ENCODE assay signal across 1 cellular context in the genomic region with DNA sequence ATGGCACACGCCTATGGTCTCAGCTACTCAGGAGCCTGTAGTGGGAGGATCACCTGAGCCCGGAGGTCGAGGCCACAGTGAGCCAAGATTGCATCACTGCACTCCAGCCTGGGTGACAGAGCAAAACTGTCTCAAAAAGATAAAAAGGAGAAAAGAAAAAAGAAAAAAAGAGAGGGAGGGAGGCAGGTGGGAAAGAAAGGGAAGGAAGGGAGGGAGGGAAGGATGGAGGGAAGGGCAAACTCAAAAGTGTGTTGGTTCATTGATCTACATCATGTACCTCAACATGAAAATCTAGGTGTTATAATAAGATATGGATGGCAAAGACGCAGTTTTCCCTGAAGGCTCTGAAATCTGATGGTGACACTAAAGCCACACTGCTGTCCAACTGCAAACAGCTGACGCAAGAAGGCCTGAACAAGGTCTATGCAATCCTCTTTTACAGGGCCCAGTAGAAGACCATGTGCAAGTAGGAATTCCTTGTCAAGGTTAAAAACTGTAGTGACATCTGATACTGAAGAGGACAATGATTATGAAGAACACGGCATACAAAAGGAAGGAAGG.
A peak's percentile ranks its signal among the peaks of the same experiment; 100 is the strongest.
TF ChIP-seq lines count a peak whose summit lies in the region.

No MANE protein-coding gene starts in this region.

TF ChIP-seq in K562, 482 proteins besides CTCF, POLR2A, EP300 and RAD21 (continued from another document and continues in another):
- TF ChIP-seq, protein P1, sequence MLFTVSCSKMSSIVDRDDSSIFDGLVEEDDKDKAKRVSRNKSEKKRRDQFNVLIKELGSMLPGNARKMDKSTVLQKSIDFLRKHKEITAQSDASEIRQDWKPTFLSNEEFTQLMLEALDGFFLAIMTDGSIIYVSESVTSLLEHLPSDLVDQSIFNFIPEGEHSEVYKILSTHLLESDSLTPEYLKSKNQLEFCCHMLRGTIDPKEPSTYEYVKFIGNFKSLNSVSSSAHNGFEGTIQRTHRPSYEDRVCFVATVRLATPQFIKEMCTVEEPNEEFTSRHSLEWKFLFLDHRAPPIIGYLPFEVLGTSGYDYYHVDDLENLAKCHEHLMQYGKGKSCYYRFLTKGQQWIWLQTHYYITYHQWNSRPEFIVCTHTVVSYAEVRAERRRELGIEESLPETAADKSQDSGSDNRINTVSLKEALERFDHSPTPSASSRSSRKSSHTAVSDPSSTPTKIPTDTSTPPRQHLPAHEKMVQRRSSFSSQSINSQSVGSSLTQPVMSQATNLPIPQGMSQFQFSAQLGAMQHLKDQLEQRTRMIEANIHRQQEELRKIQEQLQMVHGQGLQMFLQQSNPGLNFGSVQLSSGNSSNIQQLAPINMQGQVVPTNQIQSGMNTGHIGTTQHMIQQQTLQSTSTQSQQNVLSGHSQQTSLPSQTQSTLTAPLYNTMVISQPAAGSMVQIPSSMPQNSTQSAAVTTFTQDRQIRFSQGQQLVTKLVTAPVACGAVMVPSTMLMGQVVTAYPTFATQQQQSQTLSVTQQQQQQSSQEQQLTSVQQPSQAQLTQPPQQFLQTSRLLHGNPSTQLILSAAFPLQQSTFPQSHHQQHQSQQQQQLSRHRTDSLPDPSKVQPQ (CRISPR knock-in tag; IDR thresholded peaks at IDR 0.05; ENCODE audit: borderline replicate concordance) = no peak
- no peak for TF ChIP-seq PHF21A (IDR thresholded peaks at IDR 0.05; ENCODE audit: borderline replicate concordance, low read depth)
- TF ChIP-seq RBFOX2 (IDR thresholded peaks at IDR 0.05; ENCODE audit: low read depth, low read length) = no peak
- TF ChIP-seq, protein P2, sequence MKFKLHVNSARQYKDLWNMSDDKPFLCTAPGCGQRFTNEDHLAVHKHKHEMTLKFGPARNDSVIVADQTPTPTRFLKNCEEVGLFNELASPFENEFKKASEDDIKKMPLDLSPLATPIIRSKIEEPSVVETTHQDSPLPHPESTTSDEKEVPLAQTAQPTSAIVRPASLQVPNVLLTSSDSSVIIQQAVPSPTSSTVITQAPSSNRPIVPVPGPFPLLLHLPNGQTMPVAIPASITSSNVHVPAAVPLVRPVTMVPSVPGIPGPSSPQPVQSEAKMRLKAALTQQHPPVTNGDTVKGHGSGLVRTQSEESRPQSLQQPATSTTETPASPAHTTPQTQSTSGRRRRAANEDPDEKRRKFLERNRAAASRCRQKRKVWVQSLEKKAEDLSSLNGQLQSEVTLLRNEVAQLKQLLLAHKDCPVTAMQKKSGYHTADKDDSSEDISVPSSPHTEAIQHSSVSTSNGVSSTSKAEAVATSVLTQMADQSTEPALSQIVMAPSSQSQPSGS (CRISPR knock-in tag; IDR thresholded peaks at IDR 0.05) = no peak
- peak; percentile 74 for TF ChIP-seq JUND (IDR thresholded peaks at IDR 0.05; ENCODE audit: borderline replicate concordance, low read depth, low read length)
- peak; percentile 72; the same call in 2 of the 3 replicates for TF ChIP-seq JUND (tag; IDR thresholded peaks at IDR 0.05; ENCODE audit: borderline replicate concordance, low read depth, low read length)
- no peak for TF ChIP-seq HNRNPUL1 (IDR thresholded peaks at IDR 0.05; ENCODE audit: low read length)
- TF ChIP-seq TRIM28 (IDR thresholded peaks at IDR 0.05) = no peak; the same call in 1 of the 2 replicates
- TF ChIP-seq RUNX1 (IDR thresholded peaks at IDR 0.05; ENCODE audit: low read depth) = no peak
- TF ChIP-seq, protein P3, sequence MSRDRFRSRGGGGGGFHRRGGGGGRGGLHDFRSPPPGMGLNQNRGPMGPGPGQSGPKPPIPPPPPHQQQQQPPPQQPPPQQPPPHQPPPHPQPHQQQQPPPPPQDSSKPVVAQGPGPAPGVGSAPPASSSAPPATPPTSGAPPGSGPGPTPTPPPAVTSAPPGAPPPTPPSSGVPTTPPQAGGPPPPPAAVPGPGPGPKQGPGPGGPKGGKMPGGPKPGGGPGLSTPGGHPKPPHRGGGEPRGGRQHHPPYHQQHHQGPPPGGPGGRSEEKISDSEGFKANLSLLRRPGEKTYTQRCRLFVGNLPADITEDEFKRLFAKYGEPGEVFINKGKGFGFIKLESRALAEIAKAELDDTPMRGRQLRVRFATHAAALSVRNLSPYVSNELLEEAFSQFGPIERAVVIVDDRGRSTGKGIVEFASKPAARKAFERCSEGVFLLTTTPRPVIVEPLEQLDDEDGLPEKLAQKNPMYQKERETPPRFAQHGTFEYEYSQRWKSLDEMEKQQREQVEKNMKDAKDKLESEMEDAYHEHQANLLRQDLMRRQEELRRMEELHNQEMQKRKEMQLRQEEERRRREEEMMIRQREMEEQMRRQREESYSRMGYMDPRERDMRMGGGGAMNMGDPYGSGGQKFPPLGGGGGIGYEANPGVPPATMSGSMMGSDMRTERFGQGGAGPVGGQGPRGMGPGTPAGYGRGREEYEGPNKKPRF (IDR thresholded peaks at IDR 0.05; ENCODE audit: low read depth, low read length) = no peak
- TF ChIP-seq, protein P4, sequence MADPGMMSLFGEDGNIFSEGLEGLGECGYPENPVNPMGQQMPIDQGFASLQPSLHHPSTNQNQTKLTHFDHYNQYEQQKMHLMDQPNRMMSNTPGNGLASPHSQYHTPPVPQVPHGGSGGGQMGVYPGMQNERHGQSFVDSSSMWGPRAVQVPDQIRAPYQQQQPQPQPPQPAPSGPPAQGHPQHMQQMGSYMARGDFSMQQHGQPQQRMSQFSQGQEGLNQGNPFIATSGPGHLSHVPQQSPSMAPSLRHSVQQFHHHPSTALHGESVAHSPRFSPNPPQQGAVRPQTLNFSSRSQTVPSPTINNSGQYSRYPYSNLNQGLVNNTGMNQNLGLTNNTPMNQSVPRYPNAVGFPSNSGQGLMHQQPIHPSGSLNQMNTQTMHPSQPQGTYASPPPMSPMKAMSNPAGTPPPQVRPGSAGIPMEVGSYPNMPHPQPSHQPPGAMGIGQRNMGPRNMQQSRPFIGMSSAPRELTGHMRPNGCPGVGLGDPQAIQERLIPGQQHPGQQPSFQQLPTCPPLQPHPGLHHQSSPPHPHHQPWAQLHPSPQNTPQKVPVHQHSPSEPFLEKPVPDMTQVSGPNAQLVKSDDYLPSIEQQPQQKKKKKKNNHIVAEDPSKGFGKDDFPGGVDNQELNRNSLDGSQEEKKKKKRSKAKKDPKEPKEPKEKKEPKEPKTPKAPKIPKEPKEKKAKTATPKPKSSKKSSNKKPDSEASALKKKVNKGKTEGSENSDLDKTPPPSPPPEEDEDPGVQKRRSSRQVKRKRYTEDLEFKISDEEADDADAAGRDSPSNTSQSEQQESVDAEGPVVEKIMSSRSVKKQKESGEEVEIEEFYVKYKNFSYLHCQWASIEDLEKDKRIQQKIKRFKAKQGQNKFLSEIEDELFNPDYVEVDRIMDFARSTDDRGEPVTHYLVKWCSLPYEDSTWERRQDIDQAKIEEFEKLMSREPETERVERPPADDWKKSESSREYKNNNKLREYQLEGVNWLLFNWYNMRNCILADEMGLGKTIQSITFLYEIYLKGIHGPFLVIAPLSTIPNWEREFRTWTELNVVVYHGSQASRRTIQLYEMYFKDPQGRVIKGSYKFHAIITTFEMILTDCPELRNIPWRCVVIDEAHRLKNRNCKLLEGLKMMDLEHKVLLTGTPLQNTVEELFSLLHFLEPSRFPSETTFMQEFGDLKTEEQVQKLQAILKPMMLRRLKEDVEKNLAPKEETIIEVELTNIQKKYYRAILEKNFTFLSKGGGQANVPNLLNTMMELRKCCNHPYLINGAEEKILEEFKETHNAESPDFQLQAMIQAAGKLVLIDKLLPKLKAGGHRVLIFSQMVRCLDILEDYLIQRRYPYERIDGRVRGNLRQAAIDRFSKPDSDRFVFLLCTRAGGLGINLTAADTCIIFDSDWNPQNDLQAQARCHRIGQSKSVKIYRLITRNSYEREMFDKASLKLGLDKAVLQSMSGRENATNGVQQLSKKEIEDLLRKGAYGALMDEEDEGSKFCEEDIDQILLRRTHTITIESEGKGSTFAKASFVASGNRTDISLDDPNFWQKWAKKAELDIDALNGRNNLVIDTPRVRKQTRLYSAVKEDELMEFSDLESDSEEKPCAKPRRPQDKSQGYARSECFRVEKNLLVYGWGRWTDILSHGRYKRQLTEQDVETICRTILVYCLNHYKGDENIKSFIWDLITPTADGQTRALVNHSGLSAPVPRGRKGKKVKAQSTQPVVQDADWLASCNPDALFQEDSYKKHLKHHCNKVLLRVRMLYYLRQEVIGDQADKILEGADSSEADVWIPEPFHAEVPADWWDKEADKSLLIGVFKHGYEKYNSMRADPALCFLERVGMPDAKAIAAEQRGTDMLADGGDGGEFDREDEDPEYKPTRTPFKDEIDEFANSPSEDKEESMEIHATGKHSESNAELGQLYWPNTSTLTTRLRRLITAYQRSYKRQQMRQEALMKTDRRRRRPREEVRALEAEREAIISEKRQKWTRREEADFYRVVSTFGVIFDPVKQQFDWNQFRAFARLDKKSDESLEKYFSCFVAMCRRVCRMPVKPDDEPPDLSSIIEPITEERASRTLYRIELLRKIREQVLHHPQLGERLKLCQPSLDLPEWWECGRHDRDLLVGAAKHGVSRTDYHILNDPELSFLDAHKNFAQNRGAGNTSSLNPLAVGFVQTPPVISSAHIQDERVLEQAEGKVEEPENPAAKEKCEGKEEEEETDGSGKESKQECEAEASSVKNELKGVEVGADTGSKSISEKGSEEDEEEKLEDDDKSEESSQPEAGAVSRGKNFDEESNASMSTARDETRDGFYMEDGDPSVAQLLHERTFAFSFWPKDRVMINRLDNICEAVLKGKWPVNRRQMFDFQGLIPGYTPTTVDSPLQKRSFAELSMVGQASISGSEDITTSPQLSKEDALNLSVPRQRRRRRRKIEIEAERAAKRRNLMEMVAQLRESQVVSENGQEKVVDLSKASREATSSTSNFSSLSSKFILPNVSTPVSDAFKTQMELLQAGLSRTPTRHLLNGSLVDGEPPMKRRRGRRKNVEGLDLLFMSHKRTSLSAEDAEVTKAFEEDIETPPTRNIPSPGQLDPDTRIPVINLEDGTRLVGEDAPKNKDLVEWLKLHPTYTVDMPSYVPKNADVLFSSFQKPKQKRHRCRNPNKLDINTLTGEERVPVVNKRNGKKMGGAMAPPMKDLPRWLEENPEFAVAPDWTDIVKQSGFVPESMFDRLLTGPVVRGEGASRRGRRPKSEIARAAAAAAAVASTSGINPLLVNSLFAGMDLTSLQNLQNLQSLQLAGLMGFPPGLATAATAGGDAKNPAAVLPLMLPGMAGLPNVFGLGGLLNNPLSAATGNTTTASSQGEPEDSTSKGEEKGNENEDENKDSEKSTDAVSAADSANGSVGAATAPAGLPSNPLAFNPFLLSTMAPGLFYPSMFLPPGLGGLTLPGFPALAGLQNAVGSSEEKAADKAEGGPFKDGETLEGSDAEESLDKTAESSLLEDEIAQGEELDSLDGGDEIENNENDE (IDR thresholded peaks at IDR 0.05; ENCODE audit: low read depth, low read length) = no peak
- TF ChIP-seq RBM25 (IDR thresholded peaks at IDR 0.05; ENCODE audit: low read depth, low read length, severe bottlenecking) = no peak
- no peak for TF ChIP-seq NR2C2 (CRISPR knock-in tag; IDR thresholded peaks at IDR 0.05)
- TF ChIP-seq NR2C2 (tag; IDR thresholded peaks at IDR 0.05) = peak; percentile 63
- TF ChIP-seq NFATC3 (IDR thresholded peaks at IDR 0.05) = no peak
- no peak for TF ChIP-seq DNMT1 (IDR thresholded peaks at IDR 0.05)
- 0 out of 2 replicates have a peak, but pooled peaks have one; percentile 2 for TF ChIP-seq ZNF79 (CRISPR knock-in tag; IDR thresholded peaks at IDR 0.05; ENCODE audit: low read depth)
- TF ChIP-seq, protein P5, sequence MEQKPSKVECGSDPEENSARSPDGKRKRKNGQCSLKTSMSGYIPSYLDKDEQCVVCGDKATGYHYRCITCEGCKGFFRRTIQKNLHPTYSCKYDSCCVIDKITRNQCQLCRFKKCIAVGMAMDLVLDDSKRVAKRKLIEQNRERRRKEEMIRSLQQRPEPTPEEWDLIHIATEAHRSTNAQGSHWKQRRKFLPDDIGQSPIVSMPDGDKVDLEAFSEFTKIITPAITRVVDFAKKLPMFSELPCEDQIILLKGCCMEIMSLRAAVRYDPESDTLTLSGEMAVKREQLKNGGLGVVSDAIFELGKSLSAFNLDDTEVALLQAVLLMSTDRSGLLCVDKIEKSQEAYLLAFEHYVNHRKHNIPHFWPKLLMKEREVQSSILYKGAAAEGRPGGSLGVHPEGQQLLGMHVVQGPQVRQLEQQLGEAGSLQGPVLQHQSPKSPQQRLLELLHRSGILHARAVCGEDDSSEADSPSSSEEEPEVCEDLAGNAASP (IDR thresholded peaks at IDR 0.05) = no peak
- TF ChIP-seq, protein P6, sequence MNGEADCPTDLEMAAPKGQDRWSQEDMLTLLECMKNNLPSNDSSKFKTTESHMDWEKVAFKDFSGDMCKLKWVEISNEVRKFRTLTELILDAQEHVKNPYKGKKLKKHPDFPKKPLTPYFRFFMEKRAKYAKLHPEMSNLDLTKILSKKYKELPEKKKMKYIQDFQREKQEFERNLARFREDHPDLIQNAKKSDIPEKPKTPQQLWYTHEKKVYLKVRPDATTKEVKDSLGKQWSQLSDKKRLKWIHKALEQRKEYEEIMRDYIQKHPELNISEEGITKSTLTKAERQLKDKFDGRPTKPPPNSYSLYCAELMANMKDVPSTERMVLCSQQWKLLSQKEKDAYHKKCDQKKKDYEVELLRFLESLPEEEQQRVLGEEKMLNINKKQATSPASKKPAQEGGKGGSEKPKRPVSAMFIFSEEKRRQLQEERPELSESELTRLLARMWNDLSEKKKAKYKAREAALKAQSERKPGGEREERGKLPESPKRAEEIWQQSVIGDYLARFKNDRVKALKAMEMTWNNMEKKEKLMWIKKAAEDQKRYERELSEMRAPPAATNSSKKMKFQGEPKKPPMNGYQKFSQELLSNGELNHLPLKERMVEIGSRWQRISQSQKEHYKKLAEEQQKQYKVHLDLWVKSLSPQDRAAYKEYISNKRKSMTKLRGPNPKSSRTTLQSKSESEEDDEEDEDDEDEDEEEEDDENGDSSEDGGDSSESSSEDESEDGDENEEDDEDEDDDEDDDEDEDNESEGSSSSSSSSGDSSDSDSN (IDR thresholded peaks at IDR 0.05; ENCODE audit: borderline replicate concordance in 1 of 2, low read depth in 2 of 2, low read length in 2 of 2) = no peak
- TF ChIP-seq, protein P7, sequence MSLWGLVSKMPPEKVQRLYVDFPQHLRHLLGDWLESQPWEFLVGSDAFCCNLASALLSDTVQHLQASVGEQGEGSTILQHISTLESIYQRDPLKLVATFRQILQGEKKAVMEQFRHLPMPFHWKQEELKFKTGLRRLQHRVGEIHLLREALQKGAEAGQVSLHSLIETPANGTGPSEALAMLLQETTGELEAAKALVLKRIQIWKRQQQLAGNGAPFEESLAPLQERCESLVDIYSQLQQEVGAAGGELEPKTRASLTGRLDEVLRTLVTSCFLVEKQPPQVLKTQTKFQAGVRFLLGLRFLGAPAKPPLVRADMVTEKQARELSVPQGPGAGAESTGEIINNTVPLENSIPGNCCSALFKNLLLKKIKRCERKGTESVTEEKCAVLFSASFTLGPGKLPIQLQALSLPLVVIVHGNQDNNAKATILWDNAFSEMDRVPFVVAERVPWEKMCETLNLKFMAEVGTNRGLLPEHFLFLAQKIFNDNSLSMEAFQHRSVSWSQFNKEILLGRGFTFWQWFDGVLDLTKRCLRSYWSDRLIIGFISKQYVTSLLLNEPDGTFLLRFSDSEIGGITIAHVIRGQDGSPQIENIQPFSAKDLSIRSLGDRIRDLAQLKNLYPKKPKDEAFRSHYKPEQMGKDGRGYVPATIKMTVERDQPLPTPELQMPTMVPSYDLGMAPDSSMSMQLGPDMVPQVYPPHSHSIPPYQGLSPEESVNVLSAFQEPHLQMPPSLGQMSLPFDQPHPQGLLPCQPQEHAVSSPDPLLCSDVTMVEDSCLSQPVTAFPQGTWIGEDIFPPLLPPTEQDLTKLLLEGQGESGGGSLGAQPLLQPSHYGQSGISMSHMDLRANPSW (CRISPR knock-in tag; IDR thresholded peaks at IDR 0.05) = no peak
- TF ChIP-seq, protein P8, sequence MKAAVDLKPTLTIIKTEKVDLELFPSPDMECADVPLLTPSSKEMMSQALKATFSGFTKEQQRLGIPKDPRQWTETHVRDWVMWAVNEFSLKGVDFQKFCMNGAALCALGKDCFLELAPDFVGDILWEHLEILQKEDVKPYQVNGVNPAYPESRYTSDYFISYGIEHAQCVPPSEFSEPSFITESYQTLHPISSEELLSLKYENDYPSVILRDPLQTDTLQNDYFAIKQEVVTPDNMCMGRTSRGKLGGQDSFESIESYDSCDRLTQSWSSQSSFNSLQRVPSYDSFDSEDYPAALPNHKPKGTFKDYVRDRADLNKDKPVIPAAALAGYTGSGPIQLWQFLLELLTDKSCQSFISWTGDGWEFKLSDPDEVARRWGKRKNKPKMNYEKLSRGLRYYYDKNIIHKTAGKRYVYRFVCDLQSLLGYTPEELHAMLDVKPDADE (conservative IDR thresholded peaks at IDR 0.05; ENCODE audit: control insufficient read depth, low read depth, low read length) = no peak
